In genomic region chr12:12999959-13000615, GRCh38 we compare ENCODE assay signal across 8 cellular contexts. TPM values are rescaled to one million over a fixed set of nuclear protein-coding genes. Genes with fewer than 3 reads are reported as not detected.
DNase-seq lines count a peak whose midpoint lies in the region; ATAC-seq and TF ChIP-seq lines count a peak whose summit lies in the region.

TSS of gene HEBP1 (minus strand) at chr12:13000265. CDS start at chr12:13000114, 151 bp downstream.

- H3K36me3 Mint-ChIP-seq in activated T-helper 1 cell treated with anti-CD3 and anti-CD28 coated beads, Interleukin-12 subunit alpha, Interleukin-12 subunit beta, Interleukin-2, Interleukin-4 antibody, amounts not matched to agents 30 ng/mL and 10 ng/mL and 1 ng/mL, durations not matched to agents 14 hours and 24 hours and 36 hours (ENCODE audit: low read depth): no peaks in the 10 kb centered on the region

- peaks cover 34% of the 10 kb centered on the region for H3K27me3 Mint-ChIP-seq in activated T-helper 1 cell treated with anti-CD3 and anti-CD28 coated beads, Interleukin-12 subunit alpha, Interleukin-12 subunit beta, Interleukin-2, Interleukin-4 antibody, amounts not matched to agents 30 ng/mL and 10 ng/mL and 1 ng/mL, durations not matched to agents 14 hours and 24 hours and 36 hours (ENCODE audit: insufficient read depth)

- peak; percentile 85 for ATAC-seq in GM21825 (IDR thresholded peaks at IDR 0.05; ENCODE audit: unreplicated experiment)

- H3K27me3 ChIP-seq in KMS-11 (ENCODE audit: insufficient read depth, low read depth) (no peaks in the 10 kb centered on the region), esophagus muscularis mucosa (no peaks in the 10 kb centered on the region)

- H3K27ac Mint-ChIP-seq in activated T-helper 1 cell treated with anti-CD3 and anti-CD28 coated beads, Interleukin-12 subunit alpha, Interleukin-12 subunit beta, Interleukin-2, Interleukin-4 antibody, amounts not matched to agents 30 ng/mL and 10 ng/mL and 1 ng/mL, durations not matched to agents 14 hours and 24 hours and 36 hours: peak within 1 kb of the TSS; percentile 86

- H3K27ac ChIP-seq in KMS-11 (peak within 1 kb of the TSS; percentile 59), esophagus muscularis mucosa (replicated peaks in 1 of 4) (peak within 1 kb of the TSS; percentile 94 to 99 (median 97))

- peak within 1 kb of the TSS; percentile 89 for H3K4me2 ChIP-seq in KMS-11

- peaks cover 37% of the 10 kb centered on the region for H3K4me1 Mint-ChIP-seq in activated T-helper 1 cell treated with anti-CD3 and anti-CD28 coated beads, Interleukin-12 subunit alpha, Interleukin-12 subunit beta, Interleukin-2, Interleukin-4 antibody, amounts not matched to agents 30 ng/mL and 10 ng/mL and 1 ng/mL, durations not matched to agents 14 hours and 24 hours and 36 hours (ENCODE audit: low read depth)

- H3K36me3 ChIP-seq in KMS-11 (ENCODE audit: insufficient read depth): no peaks in the 10 kb centered on the region
- no peaks in the 10 kb centered on the region for H3K36me3 ChIP-seq in esophagus muscularis mucosa

- intact Hi-C loops in activated T-helper 1 cell treated with anti-CD3 and anti-CD28 coated beads, Interleukin-12 subunit alpha, Interleukin-12 subunit beta, Interleukin-2, Interleukin-4 antibody, amounts not matched to agents 30 ng/mL and 10 ng/mL and 1 ng/mL, durations not matched to agents 14 hours and 24 hours and 36 hours (cut with micrococcal nuclease): loop anchor here (1.0 to 5.0 kb wide), 9 partner anchors 44 to 388 kb away; partner anchors contain the start of genes CREBL2, DDX47, EMP1 and FAM234B
- intact Hi-C loops in esophagus muscularis mucosa (cut with DNase I): loop anchor here (2.0 to 5.0 kb wide), 2 partner anchors 45 to 97 kb away; partner anchors contain the start of gene FAM234B

- TF ChIP-seq CTCF in KMS-11 (conservative IDR thresholded peaks at IDR 0.05; ENCODE audit: low read depth, low read length) (no peak), esophagus muscularis mucosa (IDR thresholded peaks at IDR 0.05) (no peak)

- 0% methylated on average over 18 of the region's 69 CpGs for WGBS in esophagus muscularis mucosa

- peak within 1 kb of the TSS; percentile 68; the same call in 1 of the 2 replicates for H3K9ac ChIP-seq in KMS-11

- no peaks in the 10 kb centered on the region for H3K4me1 ChIP-seq in KMS-11 (ENCODE audit: low read depth, poor library complexity, severe bottlenecking)
- H3K4me1 ChIP-seq in esophagus muscularis mucosa: peaks cover 32 to 61% (median 50%) of the 10 kb centered on the region in 4 donors

- H3K9me3 ChIP-seq in esophagus muscularis mucosa: no peaks in the 10 kb centered on the region

- H3K4me3 ChIP-seq in KMS-11 (IDR thresholded peaks at IDR 0.05; ENCODE audit: insufficient read depth, low read depth, low read length) (no peak within 1 kb of the TSS), esophagus muscularis mucosa (peak within 1 kb of the TSS; percentile 87 to 93 (median 88))

- peak within 1 kb of the TSS; percentile 87 for H3K4me3 Mint-ChIP-seq in activated T-helper 1 cell treated with anti-CD3 and anti-CD28 coated beads, Interleukin-12 subunit alpha, Interleukin-12 subunit beta, Interleukin-2, Interleukin-4 antibody, amounts not matched to agents 30 ng/mL and 10 ng/mL and 1 ng/mL, durations not matched to agents 14 hours and 24 hours and 36 hours

- H3K79me2 ChIP-seq in KMS-11 (ENCODE audit: insufficient read depth, low read depth): no peaks in the 10 kb centered on the region

- peak; percentile 53 for DNase-seq in DMS 273 treated with DMSO at 0.1 percent for 48 hours (lab: John Stamatoyannopoulos, UW)
- peak; percentile 90 for DNase-seq in RKO (ENCODE audit: low spot score)
- peak; percentile 91 for DNase-seq in activated T-helper 1 cell treated with anti-CD3 and anti-CD28 coated beads, Interleukin-12 subunit alpha, Interleukin-12 subunit beta, Interleukin-2, Interleukin-4 antibody, amounts not matched to agents 30 ng/mL and 10 ng/mL and 1 ng/mL, durations not matched to agents 14 hours and 24 hours and 36 hours (ENCODE audit: low spot score)
- DNase-seq in esophagus muscularis mucosa (ENCODE audit: extremely low spot score): peak; percentile 98
- peak; percentile 90 for DNase-seq in myocyte (ENCODE audit: low read depth)
- DNase-seq in stimulated activated CD8-positive, alpha-beta memory T cell treated with anti-CD3 and anti-CD28 coated beads, Interleukin-7, amount 100 ng/mL, for 4 hours (ENCODE audit: low read depth in 2 of 2): peak; percentile 88 to 92

- peak; percentile 69 for TF ChIP-seq POLR2A in esophagus muscularis mucosa (IDR thresholded peaks at IDR 0.05; ENCODE audit: low read depth)

- no peaks in the 10 kb centered on the region for H3K9me3 Mint-ChIP-seq in activated T-helper 1 cell treated with anti-CD3 and anti-CD28 coated beads, Interleukin-12 subunit alpha, Interleukin-12 subunit beta, Interleukin-2, Interleukin-4 antibody, amounts not matched to agents 30 ng/mL and 10 ng/mL and 1 ng/mL, durations not matched to agents 14 hours and 24 hours and 36 hours

- no peaks in the 10 kb centered on the region for H4K20me1 ChIP-seq in KMS-11 (ENCODE audit: insufficient read depth)

- H2AFZ ChIP-seq in KMS-11 (ENCODE audit: low read depth): peak within 1 kb of the TSS; percentile 94

- no peak for TF ChIP-seq EP300 in esophagus muscularis mucosa (IDR thresholded peaks at IDR 0.05)

RNA-seq across cellular contexts. Expression of gene HEBP1, which starts in this region (rescaled TPM):
- 9.5 and 11.3 TPM in 2 replicates for total RNA-seq in activated T-helper 1 cell treated with anti-CD3 and anti-CD28 coated beads, Interleukin-12 subunit alpha, Interleukin-12 subunit beta, Interleukin-2, Interleukin-4 antibody, amounts not matched to agents 30 ng/mL and 10 ng/mL and 1 ng/mL, durations not matched to agents 14 hours and 24 hours and 36 hours
- total RNA-seq in esophagus muscularis mucosa: 10 to 100 TPM; 40.6 to 70.6 (median 61.9) TPM
- 3.5 and 5.9 TPM in 2 replicates for total RNA-seq in myocyte
- polyA plus RNA-seq in myocyte (2012): 63.5 TPM
